25 cellular contexts compared by ENCODE assay signal in the genomic region with DNA sequence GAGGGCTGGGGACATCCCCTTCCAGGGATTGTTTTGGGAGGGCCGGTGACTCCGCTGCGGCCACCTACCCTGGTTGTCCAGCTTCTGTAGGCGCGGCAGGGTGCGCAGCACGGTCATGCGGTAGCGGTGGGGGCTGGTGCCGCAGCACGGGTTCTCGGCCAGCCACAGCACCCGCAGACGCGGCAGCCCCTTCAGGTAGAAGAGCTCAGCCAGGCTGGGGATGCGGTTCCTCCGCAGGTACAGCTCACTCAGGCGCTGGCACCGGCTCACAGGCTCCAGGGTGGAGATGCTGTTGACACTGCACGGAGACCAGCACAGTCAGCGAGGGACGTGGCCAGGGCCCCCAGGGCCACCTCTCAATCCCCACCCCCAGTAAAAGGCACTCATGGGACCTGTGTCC. TPM values are rescaled to one million over a fixed set of nuclear protein-coding genes. Genes with fewer than 3 reads are reported as not detected.
"Had no signal": no experiment of that assay in that cellular context is flagged by ENCODE, and none has a peak within 500 bp of the region (broad histone marks: within the 10 kb centered on the region; RNA-seq: fewer than 3 reads in every experiment).

No MANE protein-coding gene starts in this region.

- H3K27ac Mint-ChIP-seq: activated CD4-positive, alpha-beta memory T cell treated with anti-CD3 and anti-CD28 coated beads, Interleukin-2, amount 10 ng/mL, durations not matched to agents 7 days and 5 days; activated CD4-positive, alpha-beta T cell treated with anti-CD3 and anti-CD28 coated beads, Interleukin-2, amount 10 ng/mL, durations not matched to agents 7 days and 5 days; activated naive CD8-positive, alpha-beta T cell treated with anti-CD3 and anti-CD28 coated beads, Interleukin-2, amount 10 ng/mL, durations not matched to agents 7 days and 5 days; T-cell had no signal

- H3K36me3 ChIP-seq: breast epithelium had no signal

- H3K9me3 Mint-ChIP-seq: activated CD4-positive, alpha-beta memory T cell treated with anti-CD3 and anti-CD28 coated beads, Interleukin-2, amount 10 ng/mL, durations not matched to agents 7 days and 5 days; activated CD4-positive, alpha-beta T cell treated with anti-CD3 and anti-CD28 coated beads, Interleukin-2, amount 10 ng/mL, durations not matched to agents 7 days and 5 days; activated naive CD8-positive, alpha-beta T cell treated with anti-CD3 and anti-CD28 coated beads, Interleukin-2, amount 10 ng/mL, durations not matched to agents 7 days and 5 days; T-cell had no signal

- H3K36me3 Mint-ChIP-seq: activated naive CD8-positive, alpha-beta T cell treated with anti-CD3 and anti-CD28 coated beads, Interleukin-2, amount 10 ng/mL, durations not matched to agents 7 days and 5 days had no signal

- H3K4me1 Mint-ChIP-seq: activated naive CD8-positive, alpha-beta T cell treated with anti-CD3 and anti-CD28 coated beads, Interleukin-2, amount 10 ng/mL, durations not matched to agents 7 days and 5 days had no signal

- H3K27me3 ChIP-seq: adrenal gland, breast epithelium had no signal

- ATAC-seq: Panc1, Right ventricle myocardium inferior, T-cell had no signal

- H3K9me3 ChIP-seq: adrenal gland, breast epithelium had no signal

- H3K4me3 Mint-ChIP-seq: activated CD4-positive, alpha-beta memory T cell treated with anti-CD3 and anti-CD28 coated beads, Interleukin-2, amount 10 ng/mL, durations not matched to agents 7 days and 5 days; activated CD4-positive, alpha-beta T cell treated with anti-CD3 and anti-CD28 coated beads, Interleukin-2, amount 10 ng/mL, durations not matched to agents 7 days and 5 days; activated naive CD8-positive, alpha-beta T cell treated with anti-CD3 and anti-CD28 coated beads, Interleukin-2, amount 10 ng/mL, durations not matched to agents 7 days and 5 days; T-cell had no signal

- DNase-seq: activated CD4-positive, alpha-beta memory T cell treated with anti-CD3 and anti-CD28 coated beads, Interleukin-2, amount 10 ng/mL, durations not matched to agents 7 days and 5 days; activated CD4-positive, alpha-beta T cell treated with anti-CD3 and anti-CD28 coated beads, Interleukin-2, amount 10 ng/mL, durations not matched to agents 7 days and 5 days; activated CD4-positive, CD25-positive, alpha-beta regulatory T cell; activated naive CD4-positive, alpha-beta T cell treated with anti-CD3 and anti-CD28 coated beads, Interleukin-2, amount 50 U/mL, for 16 hours; activated naive CD8-positive, alpha-beta T cell treated with anti-CD3 and anti-CD28 coated beads, Interleukin-2, amount 10 ng/mL, durations not matched to agents 7 days and 5 days; activated T-cell treated with anti-CD3 and anti-CD28 coated beads for 4 hours; adrenal gland; anterior cingulate cortex; Kasumi-1; NCI-H1105 treated with DMSO at 0.1 percent for 48 hours; NCI-H146; NCI-H1930; NCI-H2171; NCI-H2227 treated with DMSO at 0.1 percent for 48 hours; NCI-H446 treated with DMSO at 0.1 percent for 48 hours; NCI-H82; OCI-M1; RPMI8226; T-cell; T-helper 2 cell had no signal

- H3K27ac ChIP-seq: adrenal gland, breast epithelium, SK-N-MC had no signal

- H3K4me3 ChIP-seq: adrenal gland, breast epithelium, SK-N-MC had no signal

- H3K27me3 Mint-ChIP-seq: activated CD4-positive, alpha-beta memory T cell treated with anti-CD3 and anti-CD28 coated beads, Interleukin-2, amount 10 ng/mL, durations not matched to agents 7 days and 5 days; activated CD4-positive, alpha-beta T cell treated with anti-CD3 and anti-CD28 coated beads, Interleukin-2, amount 10 ng/mL, durations not matched to agents 7 days and 5 days; activated naive CD8-positive, alpha-beta T cell treated with anti-CD3 and anti-CD28 coated beads, Interleukin-2, amount 10 ng/mL, durations not matched to agents 7 days and 5 days; T-cell had no signal

RNA-seq across cellular contexts. Expression of a gene that starts 47.3 kb away (rescaled TPM):
- total RNA-seq: activated CD8-positive, alpha-beta memory T cell treated with anti-CD3 and anti-CD28 coated beads for 36 hours; activated naive CD8-positive, alpha-beta T cell treated with anti-CD3 and anti-CD28 coated beads, Interleukin-2, amount 10 ng/mL, durations not matched to agents 7 days and 5 days; breast epithelium; Right ventricle myocardium inferior had no signal
